In genomic region chr4:52804-53479, GRCh38 we compare ENCODE assay signal across 7 cellular contexts. TPM values are rescaled to one million over a fixed set of nuclear protein-coding genes. Genes with fewer than 3 reads are reported as not detected.
DNase-seq lines count a peak whose midpoint lies in the region; ATAC-seq, FAIRE-seq and TF ChIP-seq lines count a peak whose summit lies in the region.
"Not testable (repeated sequence)": the region's sequence is repeated elsewhere in the genome, so short reads cannot be mapped to it uniquely, and the experiment has no call there.

TSS of gene ZNF595 (plus strand) at chr4:53321. CDS start at chr4:53489, 168 bp downstream.

- TF ChIP-seq POLR2A in gastrocnemius medialis (IDR thresholded peaks at IDR 0.05), result not testable (repeated sequence)

- H3K23ac ChIP-seq in mesenchymal stem cell (ENCODE audit: low read length in 2 of 2), result not testable (repeated sequence)

- not testable (repeated sequence) for H2BK5ac ChIP-seq in mesenchymal stem cell (ENCODE audit: low read depth, low read length, poor library complexity, severe bottlenecking)

- H2AK5ac ChIP-seq in mesenchymal stem cell (ENCODE audit: low read length, severe bottlenecking), result not testable (repeated sequence)

- peak within 1 kb of the TSS; percentile 52; the same call in 1 of the 2 replicates for H3K4me3 ChIP-seq in HUES48 (ENCODE audit: low read depth, low read length)
- peak within 1 kb of the TSS; percentile 40 for H3K4me3 ChIP-seq in brain microvascular endothelial cell (ENCODE audit: low read depth, low read length)
- H3K4me3 ChIP-seq in mesenchymal stem cell (ENCODE audit: insufficient read depth in 1 of 2, low read depth in 1 of 2, low read length in 2 of 2), result not testable (repeated sequence)
- peak within 1 kb of the TSS; percentile 18 to 52 (median 40) for H3K4me3 ChIP-seq in gastrocnemius medialis

- not testable (repeated sequence) for H3K4me1 ChIP-seq in HUES48 (ENCODE audit: control insufficient read depth, insufficient read depth, low read length); mesenchymal stem cell (ENCODE audit: control insufficient read depth, insufficient read depth, low read depth, low read length); gastrocnemius medialis

- in situ Hi-C loops in brain microvascular endothelial cell (cut with HindIII; ENCODE audit: low pct_ligation_motif_present, low sequenced_read_pairs); gastrocnemius medialis (cut with MboI; ENCODE audit: low sequenced_read_pairs in 4 of 4): not testable (repeated sequence)

- H2BK12ac ChIP-seq in mesenchymal stem cell (ENCODE audit: low read length in 2 of 2), result not testable (repeated sequence)

- not testable (repeated sequence) for H3K9ac ChIP-seq in HUES48 (ENCODE audit: low read depth, low read length)
- H3K9ac ChIP-seq in mesenchymal stem cell (ENCODE audit: low read length), result peak within 1 kb of the TSS; percentile 45

- H3K27me3 ChIP-seq in HUES48 (ENCODE audit: control insufficient read depth, insufficient read depth, low read length); brain microvascular endothelial cell (replicated peaks); mesenchymal stem cell (ENCODE audit: control insufficient read depth in 1 of 2, insufficient read depth in 1 of 2, low read length in 2 of 2); gastrocnemius medialis: not testable (repeated sequence)

- H3K14ac ChIP-seq in mesenchymal stem cell (ENCODE audit: low read length in 2 of 2), result not testable (repeated sequence)

- H3K36me3 ChIP-seq in HUES48 (ENCODE audit: control insufficient read depth, insufficient read depth, low read length); brain microvascular endothelial cell (replicated peaks); mesenchymal stem cell (ENCODE audit: control insufficient read depth in 1 of 2, insufficient read depth in 2 of 2, low read depth in 1 of 2, low read length in 2 of 2); gastrocnemius medialis: not testable (repeated sequence)

- not testable (repeated sequence) for H3K18ac ChIP-seq in mesenchymal stem cell (ENCODE audit: low read depth in 1 of 2, low read length in 2 of 2)

- not testable (repeated sequence) for H3K4ac ChIP-seq in mesenchymal stem cell (ENCODE audit: low read depth in 1 of 2, low read length in 2 of 2)

- DNase-seq in activated CD4-positive, alpha-beta T cell treated with anti-CD3 and anti-CD28 coated beads for 4 hours, result peak; percentile 3 to 10
- DNase-seq in brain microvascular endothelial cell (peak; percentile 51), gastrocnemius medialis (peak; percentile 20 to 51)
- DNase-seq in frontal cortex (ENCODE audit: low spot score in 2 of 2); mesenchymal stem cell: not testable (repeated sequence)

- H3K9me3 ChIP-seq in HUES48 (ENCODE audit: control insufficient read depth, insufficient read depth, low read length), result peaks cover 11% of the 10 kb centered on the region
- not testable (repeated sequence) for H3K9me3 ChIP-seq in mesenchymal stem cell (ENCODE audit: control insufficient read depth, low read length); gastrocnemius medialis

- no CpG with 5 or more reads among the region's 29 CpGs for WGBS in mesenchymal stem cell

- ATAC-seq in GM19035 (IDR thresholded peaks at IDR 0.05; ENCODE audit: unreplicated experiment) (peak; percentile 79), gastrocnemius medialis (peak; percentile 95 to 97)

- not testable (repeated sequence) for H3K4me2 ChIP-seq in mesenchymal stem cell (ENCODE audit: low read length, poor library complexity, severe bottlenecking)

- FAIRE-seq in frontal cortex (lab: Jason Lieb, UNC), result not testable (repeated sequence)

- not testable (repeated sequence) for H2BK15ac ChIP-seq in mesenchymal stem cell (ENCODE audit: low read depth, poor library complexity, severe bottlenecking)

- not testable (repeated sequence) for TF ChIP-seq CTCF in brain microvascular endothelial cell (IDR thresholded peaks at IDR 0.05; ENCODE audit: low read depth, low read length, missing control alignments); gastrocnemius medialis (IDR thresholded peaks at IDR 0.05 in 4 of 5, conservative IDR thresholded peaks at IDR 0.05 in 1 of 5)

- not testable (repeated sequence) for H2BK120ac ChIP-seq in mesenchymal stem cell (ENCODE audit: low read depth, low read length)

- H3K27ac ChIP-seq in HUES48 (ENCODE audit: low read depth, low read length); brain microvascular endothelial cell; mesenchymal stem cell (ENCODE audit: low read length, poor library complexity, severe bottlenecking): not testable (repeated sequence)
- H3K27ac ChIP-seq in gastrocnemius medialis, result peak within 1 kb of the TSS; percentile 54 to 80 (median 61)

- intact Hi-C loops in gastrocnemius medialis (cut with DNase I; ENCODE audit: low total_unique reads), result not testable (repeated sequence)

- not testable (repeated sequence) for H2AFZ ChIP-seq in mesenchymal stem cell (ENCODE audit: low read depth, low read length)

- H3K79me1 ChIP-seq in mesenchymal stem cell (replicated peaks; ENCODE audit: low read length, poor library complexity, severe bottlenecking), result not testable (repeated sequence)

- not testable (repeated sequence) for H4K8ac ChIP-seq in mesenchymal stem cell (ENCODE audit: low read length)

- H4K91ac ChIP-seq in mesenchymal stem cell (ENCODE audit: low read length), result not testable (repeated sequence)

RNA-seq across cellular contexts. Expression of gene ZNF595, which starts in this region (rescaled TPM):
- 55.8 TPM for total RNA-seq in frontal cortex
- polyA plus RNA-seq in mesenchymal stem cell (2013, experiment 1 of 2), result 3.5 TPM
- 3.5 TPM for polyA plus RNA-seq in mesenchymal stem cell (2013, experiment 2 of 2)
- 10 to 100 TPM in 2 of 4 donors, 1 to 10 TPM in 2; 4.1 to 22.1 (median 12.8) TPM for total RNA-seq in gastrocnemius medialis
